In genomic region chr10:63466168-63466935, GRCh38 we compare ENCODE assay signal across 8 cellular contexts. TPM values are rescaled to one million over a fixed set of nuclear protein-coding genes. Genes with fewer than 3 reads are reported as not detected.
DNase-seq lines count a peak whose midpoint lies in the region; ATAC-seq and TF ChIP-seq lines count a peak whose summit lies in the region.

No MANE protein-coding gene starts in this region.

- H2AFZ ChIP-seq in neuron (ENCODE audit: low read depth, low read length) = peak overlapping the region; percentile 70

- ATAC-seq in GM19023 (IDR thresholded peaks at IDR 0.05; ENCODE audit: unreplicated experiment) (peak; percentile 29), HG03139 (IDR thresholded peaks at IDR 0.05; ENCODE audit: unreplicated experiment) (peak; percentile 23), upper lobe of right lung (peak; percentile 54)

- peak overlapping the region; percentile 87 for H3K27ac ChIP-seq in upper lobe of right lung

- H3K36me3 ChIP-seq in BJ (ENCODE audit: control insufficient read depth, insufficient read depth, low read length) (no peaks in the 10 kb centered on the region), neuron (ENCODE audit: insufficient read depth, low read length) (no peaks in the 10 kb centered on the region), upper lobe of right lung (no peaks in the 10 kb centered on the region)

- TF ChIP-seq CTCF in BJ (IDR thresholded peaks at IDR 0.05; ENCODE audit: insufficient read depth, low read depth, low read length) = no peak
- no peak for TF ChIP-seq CTCF in upper lobe of right lung (IDR thresholded peaks at IDR 0.05)

- intact Hi-C loops in upper lobe of right lung (cut with DNase I) = no loop called here

- H3K9me3 ChIP-seq in neuron (ENCODE audit: low read length) = peaks cover 2% of the 10 kb centered on the region
- no peaks in the 10 kb centered on the region for H3K9me3 ChIP-seq in upper lobe of right lung

- peak overlapping the region; percentile 94 for H3K4me3 ChIP-seq in BJ (ENCODE audit: low read depth, low read length)
- peak overlapping the region; percentile 69 for H3K4me3 ChIP-seq in neuron (ENCODE audit: low read length)
- H3K4me3 ChIP-seq in upper lobe of right lung = peak overlapping the region; percentile 82

- DNase-seq in BJ (ENCODE audit: low read depth) = no peak
- peak; percentile 64 for DNase-seq in NCI-H774 (lab: John Stamatoyannopoulos, UW)
- peak; percentile 20 for DNase-seq in activated naive CD4-positive, alpha-beta T cell treated with Interleukin-2 at 50 U/mL for 16 hours
- peak; percentile 56 for DNase-seq in germinal center (ENCODE audit: low spot score)
- DNase-seq in upper lobe of right lung = no peak

- H3K27me3 ChIP-seq in BJ (ENCODE audit: control insufficient read depth, insufficient read depth, low read length) = no peaks in the 10 kb centered on the region
- no peaks in the 10 kb centered on the region for H3K27me3 ChIP-seq in neuron (ENCODE audit: insufficient read depth, low read length)
- no peaks in the 10 kb centered on the region for H3K27me3 ChIP-seq in upper lobe of right lung

- CTCF ChIA-PET in BJ (lab: Yijun Ruan, JAX) = interaction anchor here (1.0 to 2.1 kb wide), 3 partner anchors 163 to 254 kb away, joined by 4 to 6 read pairs (median 4); no protein-coding TSS in a partner anchor

- POLR2A ChIA-PET in BJ (lab: Charles Lee) = interaction anchor here (0.7 kb wide), 1 partner anchor 307 kb away, joined by 3 read pairs; no protein-coding TSS in a partner anchor

- H3K4me1 ChIP-seq in neuron (ENCODE audit: insufficient read depth, low read length) (peaks cover 32% of the 10 kb centered on the region), upper lobe of right lung (peaks cover 8% of the 10 kb centered on the region)

RNA-seq across cellular contexts. Expression of gene JMJD1C, which starts 0.6 kb away (rescaled TPM):
- polyA plus RNA-seq in BJ (2011; rRNA removed) = 14.2 and 26.2 TPM in 2 replicates
- 25.7 and 32.3 TPM in 2 replicates for polyA minus RNA-seq in BJ (2011; rRNA and poly(A)+ RNA removed)
- total RNA-seq in upper lobe of right lung = 84.2 TPM

RNA-seq across cellular contexts. Expression of gene REEP3, which starts 54.8 kb away (rescaled TPM):
- 8.3 and 18.9 TPM in 2 replicates for polyA plus RNA-seq in BJ (2011; rRNA removed)
- polyA minus RNA-seq in BJ (2011; rRNA and poly(A)+ RNA removed) = 10.0 and 11.7 TPM in 2 replicates
- total RNA-seq in upper lobe of right lung = 57.1 TPM

Comparison
In these comparisons a context has a peak if more than half of its experiments do, and no peak if none do; other contexts are left out.
1. DNase-seq: peak in NCI-H774 (single experiment), activated naive CD4-positive, alpha-beta T cell treated with Interleukin-2 at 50 U/mL for 16 hours (single experiment) and germinal center (single experiment); none in BJ (single experiment) and upper lobe of right lung (single experiment).
2. Peak in every context shown above with its lines, with median percentiles within 50 percentile points of each other: H3K4me3 ChIP-seq and ATAC-seq.